8 cellular contexts compared by ENCODE assay signal in genomic region chr17:58329808-58330543, GRCh38. TPM values are rescaled to one million over a fixed set of nuclear protein-coding genes. Genes with fewer than 3 reads are reported as not detected.
DNase-seq lines count a peak whose midpoint lies in the region; ATAC-seq, FAIRE-seq and TF ChIP-seq lines count a peak whose summit lies in the region.

No MANE protein-coding gene starts in this region.

- no peak overlapping the region for H2BK5ac ChIP-seq in neuronal stem cell (ENCODE audit: low read length)
- H2BK5ac ChIP-seq in mesendoderm (ENCODE audit: low read length), result no peak overlapping the region

- H2AK5ac ChIP-seq in neuronal stem cell (ENCODE audit: low read depth, low read length) (no peak overlapping the region), mesendoderm (ENCODE audit: low read length) (no peak overlapping the region)

- H3K36me3 ChIP-seq in OCI-LY3 (replicated peaks; ENCODE audit: low read depth, low read length) (peaks cover 28% of the 10 kb centered on the region), neuronal stem cell (replicated peaks in 1 of 2; ENCODE audit: control insufficient read depth in 2 of 2, insufficient read depth in 2 of 2, low read length in 2 of 2) (no peaks in the 10 kb centered on the region), mesendoderm (ENCODE audit: control insufficient read depth, insufficient read depth, low read length) (no peaks in the 10 kb centered on the region)

- H3K4me3 ChIP-seq in OCI-LY3 (ENCODE audit: low read length), result peak overlapping the region; percentile 96
- no peak overlapping the region for H3K4me3 ChIP-seq in neuronal stem cell (ENCODE audit: low read length in 2 of 2)
- no peak overlapping the region for H3K4me3 ChIP-seq in mesendoderm (ENCODE audit: low read length)

- H4K91ac ChIP-seq in neuronal stem cell (ENCODE audit: low read depth, low read length, poor library complexity), result no peak overlapping the region

- ATAC-seq in HG02763 (IDR thresholded peaks at IDR 0.05; ENCODE audit: unreplicated experiment) (peak; percentile 8), Right ventricle myocardium inferior (no peak)

- H3K27me3 ChIP-seq in OCI-LY3 (ENCODE audit: low read depth, low read length) (no peaks in the 10 kb centered on the region), neuronal stem cell (ENCODE audit: control insufficient read depth in 3 of 3, insufficient read depth in 3 of 3, low read depth in 1 of 3, low read length in 3 of 3) (peaks cover 0 to 14% (median 0%) of the 10 kb centered on the region in 3 experiments), mesendoderm (ENCODE audit: insufficient read depth, low read length, poor library complexity) (no peaks in the 10 kb centered on the region)

- H2AFZ ChIP-seq in OCI-LY3 (ENCODE audit: low read depth, low read length), result no peak overlapping the region
- no peak overlapping the region for H2AFZ ChIP-seq in neuronal stem cell (ENCODE audit: low read length)

- no peak overlapping the region for H3K56ac ChIP-seq in mesendoderm (ENCODE audit: low read length)

- peaks cover 78% of the 10 kb centered on the region for H3K4me1 Mint-ChIP-seq in dendritic cell treated with granulocyte-macrophage colony-stimulating factor and Interleukin-4, amounts not matched to agents 40 ng/mL and 50 ng/mL, for 4 days (ENCODE audit: low read depth)

- intact Hi-C loops in dendritic cell treated with granulocyte-macrophage colony-stimulating factor and Interleukin-4, amounts not matched to agents 40 ng/mL and 50 ng/mL, for 4 days (cut with micrococcal nuclease), result loop anchor here (1.0 to 10.0 kb wide), 4 partner anchors 8 to 45 kb away; partner anchors contain the start of gene SUPT4H1
- intact Hi-C loops in Right ventricle myocardium inferior (cut with DNase I), result loop anchor here (10.0 kb wide), 1 partner anchor 85 kb away; the partner anchor contains the start of gene RNF43

- H3K79me2 ChIP-seq in OCI-LY3 (ENCODE audit: low read length) (peaks cover 55% of the 10 kb centered on the region), mesendoderm (ENCODE audit: control insufficient read depth, insufficient read depth, low read length) (no peaks in the 10 kb centered on the region)

- no peak overlapping the region for H3K18ac ChIP-seq in neuronal stem cell (ENCODE audit: low read length)
- no peak overlapping the region for H3K18ac ChIP-seq in mesendoderm (ENCODE audit: low read length)

- H3K79me1 ChIP-seq in neuronal stem cell (ENCODE audit: low read depth, low read length), result peaks cover 6% of the 10 kb centered on the region
- H3K79me1 ChIP-seq in mesendoderm (ENCODE audit: low read length), result no peaks in the 10 kb centered on the region

- H2BK12ac ChIP-seq in neuronal stem cell (ENCODE audit: low read length), result no peak overlapping the region

- H3K23ac ChIP-seq in neuronal stem cell (ENCODE audit: low read depth, low read length, poor library complexity) (no peak overlapping the region), mesendoderm (ENCODE audit: low read length) (no peak overlapping the region)

- FAIRE-seq in GM12892 (lab: Jason Lieb, UNC), result peak; percentile 71

- H4K8ac ChIP-seq in neuronal stem cell (ENCODE audit: low read depth, low read length) (no peak overlapping the region), mesendoderm (ENCODE audit: low read depth, low read length) (no peak overlapping the region)

- no CpG with 5 or more reads among the region's 4 CpGs for WGBS in neuronal stem cell (ENCODE audit: extremely low coverage in 2 of 2, insufficient read length in 2 of 2, insufficient replicate concordance in 1 of 2), 2 donors
- WGBS in mesendoderm (ENCODE audit: extremely low coverage, insufficient coverage, low lambda C conversion rate), result no CpG with 5 or more reads among the region's 4 CpGs

- peaks cover 38% of the 10 kb centered on the region for H3K36me3 Mint-ChIP-seq in dendritic cell treated with granulocyte-macrophage colony-stimulating factor and Interleukin-4, amounts not matched to agents 40 ng/mL and 50 ng/mL, for 4 days (ENCODE audit: low read depth)

- H3K4me2 ChIP-seq in OCI-LY3 (ENCODE audit: low read length), result peak overlapping the region; percentile 92
- H3K4me2 ChIP-seq in neuronal stem cell (ENCODE audit: insufficient read depth, low read length, poor library complexity, severe bottlenecking), result no peak overlapping the region
- H3K4me2 ChIP-seq in mesendoderm (ENCODE audit: low read length), result no peak overlapping the region

- H3K27ac ChIP-seq in OCI-LY3 (ENCODE audit: low read length) (peak overlapping the region; percentile 99), neuronal stem cell (replicated peaks; ENCODE audit: low read length) (no peak overlapping the region), mesendoderm (ENCODE audit: low read depth, low read length) (no peak overlapping the region)

- H2BK15ac ChIP-seq in neuronal stem cell (ENCODE audit: low read length), result no peak overlapping the region
- no peak overlapping the region for H2BK15ac ChIP-seq in mesendoderm (replicated peaks; ENCODE audit: low read depth)

- H3K9me3 ChIP-seq in OCI-LY3 (ENCODE audit: insufficient read depth, low read length) (no peaks in the 10 kb centered on the region; the same call in 1 of the 2 replicates), neuronal stem cell (replicated peaks in 1 of 2; ENCODE audit: control insufficient read depth in 2 of 2, insufficient read depth in 1 of 2, low read depth in 1 of 2, low read length in 2 of 2) (no peaks in the 10 kb centered on the region)

- H3K9ac ChIP-seq in OCI-LY3 (ENCODE audit: low read length) (peak overlapping the region; percentile 100), neuronal stem cell (ENCODE audit: low read depth, low read length, poor library complexity) (no peak overlapping the region), mesendoderm (ENCODE audit: low read length) (no peak overlapping the region)

- peak; percentile 90 for TF ChIP-seq POLR2A in GM12892 (IDR thresholded peaks at IDR 0.05; ENCODE audit: low read depth, low read length)

- DNase-seq in GM12892 (ENCODE audit: insufficient read length) (peak; percentile 15), neuronal stem cell (ENCODE audit: low spot score) (no peak), NCI-H1930 (lab: John Stamatoyannopoulos, UW) (no peak), mesendoderm (no peak), Right ventricle myocardium inferior (ENCODE audit: missing footprints) (no peak)

- H3K27me3 Mint-ChIP-seq in dendritic cell treated with granulocyte-macrophage colony-stimulating factor and Interleukin-4, amounts not matched to agents 40 ng/mL and 50 ng/mL, for 4 days, result peaks cover 19% of the 10 kb centered on the region

- H3K4me3 Mint-ChIP-seq in dendritic cell treated with granulocyte-macrophage colony-stimulating factor and Interleukin-4, amounts not matched to agents 40 ng/mL and 50 ng/mL, for 4 days, result peak overlapping the region; percentile 98

- H3K27ac Mint-ChIP-seq in dendritic cell treated with granulocyte-macrophage colony-stimulating factor and Interleukin-4, amounts not matched to agents 40 ng/mL and 50 ng/mL, for 4 days, result peak overlapping the region; percentile 100

- H4K5ac ChIP-seq in mesendoderm (ENCODE audit: low read length), result no peak overlapping the region

- H3K4me1 ChIP-seq in OCI-LY3 (ENCODE audit: low read length), result peaks cover 48% of the 10 kb centered on the region
- peaks cover 13 to 28% of the 10 kb centered on the region in 2 donors for H3K4me1 ChIP-seq in neuronal stem cell (ENCODE audit: control insufficient read depth in 2 of 2, insufficient read depth in 1 of 2, low read depth in 1 of 2, low read length in 2 of 2)
- peaks cover 3% of the 10 kb centered on the region for H3K4me1 ChIP-seq in mesendoderm (ENCODE audit: control insufficient read depth, low read depth, low read length)

- H3K4ac ChIP-seq in neuronal stem cell (ENCODE audit: low read length) (no peak overlapping the region), mesendoderm (ENCODE audit: low read depth, low read length) (no peak overlapping the region)

- no peak for TF ChIP-seq CTCF in OCI-LY3 (IDR thresholded peaks at IDR 0.05; ENCODE audit: low read depth, low read length)

- H3K9me3 Mint-ChIP-seq in dendritic cell treated with granulocyte-macrophage colony-stimulating factor and Interleukin-4, amounts not matched to agents 40 ng/mL and 50 ng/mL, for 4 days, result no peaks in the 10 kb centered on the region

- H3K14ac ChIP-seq in neuronal stem cell (ENCODE audit: low read length), result no peak overlapping the region

- H2BK120ac ChIP-seq in neuronal stem cell (ENCODE audit: low read depth, low read length), result no peak overlapping the region
- H2BK120ac ChIP-seq in mesendoderm (ENCODE audit: low read depth, low read length), result no peak overlapping the region

- peaks cover 47% of the 10 kb centered on the region for H4K20me1 ChIP-seq in OCI-LY3 (ENCODE audit: insufficient read depth, low read length)

RNA-seq across cellular contexts. Expression of gene TSPOAP1, which starts 1.4 kb away (rescaled TPM):
- polyA plus RNA-seq in GM12892 (2012; ENCODE audit: missing spikeins), result 5.0 TPM
- 26.2 TPM for polyA plus RNA-seq in neuronal stem cell (2013, experiment 1 of 2)
- polyA plus RNA-seq in neuronal stem cell (2013, experiment 2 of 2), result 25.2 TPM
- polyA plus RNA-seq in mesendoderm (2013, experiment 1 of 2), result 0.93 TPM
- 0.78 TPM for polyA plus RNA-seq in mesendoderm (2013, experiment 2 of 2)
- total RNA-seq in Right ventricle myocardium inferior, result 12.1 TPM

RNA-seq across cellular contexts. Expression of gene SUPT4H1, which starts 22.0 kb away (rescaled TPM):
- polyA plus RNA-seq in GM12892 (2012; ENCODE audit: missing spikeins), result 94.9 TPM
- polyA plus RNA-seq in neuronal stem cell (2013, experiment 1 of 2), result 75.6 TPM
- polyA plus RNA-seq in neuronal stem cell (2013, experiment 2 of 2), result 76.4 TPM
- 97.5 TPM for polyA plus RNA-seq in mesendoderm (2013, experiment 1 of 2)
- 99.4 TPM for polyA plus RNA-seq in mesendoderm (2013, experiment 2 of 2)
- total RNA-seq in Right ventricle myocardium inferior, result 58.2 TPM

RNA-seq across cellular contexts. Expression of gene MPO, which starts 49.2 kb away (rescaled TPM):
- polyA plus RNA-seq in GM12892 (2012; ENCODE audit: missing spikeins), result not detected
- polyA plus RNA-seq in neuronal stem cell (2013, experiment 1 of 2), result 0.01 TPM
- not detected for polyA plus RNA-seq in neuronal stem cell (2013, experiment 2 of 2)
- polyA plus RNA-seq in mesendoderm (2013, experiment 1 of 2), result 0.03 TPM
- polyA plus RNA-seq in mesendoderm (2013, experiment 2 of 2), result 0.08 TPM
- 0.08 TPM for total RNA-seq in Right ventricle myocardium inferior
